Comparison of ENCODE assay signal across 11 cellular contexts in the genomic region with DNA sequence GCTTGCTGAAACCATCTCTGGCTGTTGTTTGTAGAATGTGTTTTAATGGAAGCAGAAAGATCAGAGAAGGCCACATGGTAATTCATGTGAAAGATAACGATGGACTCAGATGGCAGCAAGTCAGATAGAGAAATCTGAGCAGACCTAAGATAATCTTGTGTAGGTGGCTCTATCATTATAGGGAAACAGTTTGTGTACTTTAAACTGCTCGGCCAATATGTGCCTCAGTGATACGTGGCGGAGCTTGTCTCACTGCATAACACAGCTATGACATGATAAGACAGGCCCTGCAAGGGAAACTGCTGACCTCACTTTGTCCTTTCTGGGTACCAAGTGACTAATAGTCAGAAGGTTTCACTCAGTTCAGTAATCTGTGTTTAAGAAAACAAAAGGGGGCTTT. TPM values are rescaled to one million over a fixed set of nuclear protein-coding genes. Genes with fewer than 3 reads are reported as not detected.
A peak's percentile ranks its signal among the peaks of the same experiment; 100 is the strongest.
DNase-seq lines count a peak whose midpoint lies in the region; ATAC-seq and TF ChIP-seq lines count a peak whose summit lies in the region.
"Had no signal": no experiment of that assay in that cellular context is flagged by ENCODE, and none has a peak within 500 bp of the region (broad histone marks: within the 10 kb centered on the region; RNA-seq: fewer than 3 reads in every experiment).

No MANE protein-coding gene starts in this region.

- peak overlapping the region; percentile 17 for H2AFZ ChIP-seq in osteoblast (ENCODE audit: low read length)

- peaks cover 8% of the 10 kb centered on the region for H3K9me3 Mint-ChIP-seq in activated T-helper 17 cell treated with anti-CD3 and anti-CD28 coated beads, Interleukin-2, amount 50 U/mL, for 72 hours
- H3K9me3 Mint-ChIP-seq in osteocyte (ENCODE audit: unreplicated experiment) = no peaks in the 10 kb centered on the region

- peak; percentile 90 for DNase-seq in osteoblast (ENCODE audit: insufficient read length, low spot score, missing footprints)
- DNase-seq in HuH-7 (ENCODE audit: low spot score) = no peak
- no peak for DNase-seq in activated T-cell treated with anti-CD3 and anti-CD28 coated beads for 4 hours
- no peak for DNase-seq in osteocyte (ENCODE audit: extremely low spot score, unreplicated experiment)
- DNase-seq: activated B cell treated with CpG ODN at 0.5 μM for 24 hours, NCI-H1092 had no signal

- no peaks in the 10 kb centered on the region for H3K27me3 ChIP-seq in osteoblast (ENCODE audit: insufficient read depth, low read length)
- H3K27me3 ChIP-seq: neutrophil had no signal

- H3K27me3 Mint-ChIP-seq in activated T-helper 17 cell treated with anti-CD3 and anti-CD28 coated beads, Interleukin-2, amount 50 U/mL, for 72 hours = no peaks in the 10 kb centered on the region
- no peaks in the 10 kb centered on the region for H3K27me3 Mint-ChIP-seq in osteocyte (ENCODE audit: unreplicated experiment)
- H3K27me3 Mint-ChIP-seq: activated B cell treated with CpG ODN at 0.5 μM for 24 hours had no signal

- peaks cover 5% of the 10 kb centered on the region for H3K4me1 ChIP-seq in osteoblast (ENCODE audit: insufficient read depth, low read length)

- ATAC-seq in GM18502 (IDR thresholded peaks at IDR 0.05; ENCODE audit: poor library complexity, unreplicated experiment) (peak; percentile 91), HG02884 (IDR thresholded peaks at IDR 0.05; ENCODE audit: unreplicated experiment) (peak; percentile 86), GM19397 (IDR thresholded peaks at IDR 0.05; ENCODE audit: unreplicated experiment) (no peak)
- ATAC-seq in activated T-helper 17 cell treated with anti-CD3 and anti-CD28 coated beads, Interleukin-2, amount 50 U/mL, for 72 hours (replicated peaks) = peak; percentile 12

- no peak overlapping the region for H3K4me3 ChIP-seq in osteoblast (ENCODE audit: insufficient read depth, low read length)

- H3K27ac Mint-ChIP-seq in activated T-helper 17 cell treated with anti-CD3 and anti-CD28 coated beads, Interleukin-2, amount 50 U/mL, for 72 hours = no peak overlapping the region
- no peak overlapping the region for H3K27ac Mint-ChIP-seq in osteocyte (ENCODE audit: unreplicated experiment)
- H3K27ac Mint-ChIP-seq: activated B cell treated with CpG ODN at 0.5 μM for 24 hours had no signal

- no peaks in the 10 kb centered on the region for H3K4me1 Mint-ChIP-seq in activated T-helper 17 cell treated with anti-CD3 and anti-CD28 coated beads, Interleukin-2, amount 50 U/mL, for 72 hours
- no peaks in the 10 kb centered on the region for H3K4me1 Mint-ChIP-seq in osteocyte (ENCODE audit: unreplicated experiment)

- no peaks in the 10 kb centered on the region for H4K20me1 ChIP-seq in osteoblast (ENCODE audit: insufficient read depth, low read length)

- peak overlapping the region; percentile 34 for H3K27ac ChIP-seq in osteoblast (ENCODE audit: low read depth, low read length)

- no peaks in the 10 kb centered on the region for H3K79me2 ChIP-seq in osteoblast (ENCODE audit: insufficient read depth, low read length)

- TF ChIP-seq CTCF in osteoblast (IDR thresholded peaks at IDR 0.05; ENCODE audit: extremely low read depth, low read depth, low read length) (no peak), osteocyte (IDR thresholded peaks at IDR 0.05) (no peak)

- no peaks in the 10 kb centered on the region for H3K9me3 ChIP-seq in osteoblast (ENCODE audit: low read depth, low read length)
- H3K9me3 ChIP-seq: neutrophil had no signal

- H3K4me2 ChIP-seq in osteoblast (ENCODE audit: insufficient read depth, low read length) = no peak overlapping the region

- H3K4me3 Mint-ChIP-seq in activated T-helper 17 cell treated with anti-CD3 and anti-CD28 coated beads, Interleukin-2, amount 50 U/mL, for 72 hours = no peak overlapping the region
- H3K4me3 Mint-ChIP-seq in osteocyte (ENCODE audit: unreplicated experiment) = no peak overlapping the region
- H3K4me3 Mint-ChIP-seq: activated B cell treated with CpG ODN at 0.5 μM for 24 hours had no signal

- H3K36me3 ChIP-seq in osteoblast (ENCODE audit: insufficient read depth, low read length) = no peaks in the 10 kb centered on the region

- H3K36me3 Mint-ChIP-seq in activated T-helper 17 cell treated with anti-CD3 and anti-CD28 coated beads, Interleukin-2, amount 50 U/mL, for 72 hours (ENCODE audit: low read depth) = no peaks in the 10 kb centered on the region
- no peaks in the 10 kb centered on the region for H3K36me3 Mint-ChIP-seq in osteocyte (ENCODE audit: unreplicated experiment)

RNA-seq across cellular contexts. Expression of a gene that starts 51.0 kb away (rescaled TPM):
- total RNA-seq in activated T-helper 17 cell treated with anti-CD3 and anti-CD28 coated beads, Interleukin-2, amount 50 U/mL, for 72 hours = not detected
- total RNA-seq in osteoblast (102 and 261 TPM in 2 replicates), osteocyte (13.9 and 14.5 TPM in 2 replicates)

Comparison
In these comparisons a context has a peak if more than half of its experiments do, and no peak if none do; other contexts are left out.
1. RNA of a gene that starts 51.0 kb away (total RNA-seq): 102 to 261 TPM in osteoblast and 13.9 to 14.5 TPM in osteocyte; not detected in activated T-helper 17 cell treated with anti-CD3 and anti-CD28 coated beads, Interleukin-2, amount 50 U/mL, for 72 hours; every median in the first group is over 10 times any median in the second.